In genomic region chr2:98477506-98477905, GRCh38 we compare ENCODE assay signal across 15 cellular contexts. TPM values are rescaled to one million over a fixed set of nuclear protein-coding genes. Genes with fewer than 3 reads are reported as not detected.
DNase-seq lines count a peak whose midpoint lies in the region; ATAC-seq and TF ChIP-seq lines count a peak whose summit lies in the region.
"Had no signal": no experiment of that assay in that cellular context is flagged by ENCODE, and none has a peak within 500 bp of the region (broad histone marks: within the 10 kb centered on the region; RNA-seq: fewer than 3 reads in every experiment).

No MANE protein-coding gene starts in this region.

- DNase-seq in CD14-positive monocyte (ENCODE audit: low spot score) (no peak), mesenteric fat pad (ENCODE audit: low spot score) (peak; percentile 60), left ventricle myocardium superior (no peak), middle frontal gyrus (ENCODE audit: extremely low spot score, low spot score) (no peak)
- no peak for DNase-seq in CD4-positive, alpha-beta memory T cell
- no peak for DNase-seq in activated T-helper 2 cell treated with anti-CD3 and anti-CD28 coated beads, Interferon-gamma antibody, Interleukin-2, Interleukin-4, amounts not matched to agents 10 μg/mL and 5 μg/mL and 100 μg/mL, durations not matched to agents 14 hours and 24 hours and 36 hours (ENCODE audit: low spot score)
- DNase-seq: AML-193; central memory CD4-positive, alpha-beta T cell; NCI-H1930; NCI-H345 had no signal

- no peak overlapping the region for H3K4me3 ChIP-seq in CD4-positive, alpha-beta memory T cell (ENCODE audit: low read length in 2 of 2)
- H3K4me3 ChIP-seq: esophagus muscularis mucosa, Peyer's patch, tibial nerve had no signal

- H3K36me3 ChIP-seq in CD4-positive, alpha-beta memory T cell (ENCODE audit: insufficient read depth, low read length), result no peaks in the 10 kb centered on the region
- H3K36me3 ChIP-seq: esophagus muscularis mucosa, Peyer's patch, tibial nerve had no signal

- H3K27me3 Mint-ChIP-seq in CD14-positive monocyte (ENCODE audit: low read depth in 3 of 3), result peaks cover 0 to 2% (median 0%) of the 10 kb centered on the region in 3 donors
- H3K27me3 Mint-ChIP-seq in CD4-positive, alpha-beta memory T cell, result no peaks in the 10 kb centered on the region
- no peaks in the 10 kb centered on the region for H3K27me3 Mint-ChIP-seq in activated T-helper 2 cell treated with anti-CD3 and anti-CD28 coated beads, Interferon-gamma antibody, Interleukin-2, Interleukin-4, amounts not matched to agents 10 μg/mL and 5 μg/mL and 100 μg/mL, durations not matched to agents 14 hours and 24 hours and 36 hours (ENCODE audit: low read depth)

- no peaks in the 10 kb centered on the region for H3K9me3 Mint-ChIP-seq in CD14-positive monocyte
- H3K9me3 Mint-ChIP-seq in CD4-positive, alpha-beta memory T cell, result peaks cover 0 to 2% (median 0%) of the 10 kb centered on the region in 8 donors
- H3K9me3 Mint-ChIP-seq in activated T-helper 2 cell treated with anti-CD3 and anti-CD28 coated beads, Interferon-gamma antibody, Interleukin-2, Interleukin-4, amounts not matched to agents 10 μg/mL and 5 μg/mL and 100 μg/mL, durations not matched to agents 14 hours and 24 hours and 36 hours, result no peaks in the 10 kb centered on the region

- peaks cover 30 to 35% of the 10 kb centered on the region in 2 donors for H3K36me3 Mint-ChIP-seq in CD14-positive monocyte
- peaks cover 5 to 7% of the 10 kb centered on the region in 2 donors for H3K36me3 Mint-ChIP-seq in CD4-positive, alpha-beta memory T cell
- H3K36me3 Mint-ChIP-seq in activated T-helper 2 cell treated with anti-CD3 and anti-CD28 coated beads, Interferon-gamma antibody, Interleukin-2, Interleukin-4, amounts not matched to agents 10 μg/mL and 5 μg/mL and 100 μg/mL, durations not matched to agents 14 hours and 24 hours and 36 hours (ENCODE audit: low read depth), result peaks cover 4% of the 10 kb centered on the region

- no peak for TF ChIP-seq CTCF in CD14-positive monocyte (IDR thresholded peaks at IDR 0.05)

- peaks cover 74% of the 10 kb centered on the region for H3K4me1 Mint-ChIP-seq in CD14-positive monocyte
- H3K4me1 Mint-ChIP-seq in CD4-positive, alpha-beta memory T cell, result peaks cover 85 to 100% (median 94%) of the 10 kb centered on the region in 4 donors
- H3K4me1 Mint-ChIP-seq in activated T-helper 2 cell treated with anti-CD3 and anti-CD28 coated beads, Interferon-gamma antibody, Interleukin-2, Interleukin-4, amounts not matched to agents 10 μg/mL and 5 μg/mL and 100 μg/mL, durations not matched to agents 14 hours and 24 hours and 36 hours (ENCODE audit: low read depth), result peaks cover 88% of the 10 kb centered on the region

- peaks cover 100% of the 10 kb centered on the region for H3K4me1 ChIP-seq in CD4-positive, alpha-beta memory T cell (ENCODE audit: insufficient read depth, low read length)

- H3K27ac Mint-ChIP-seq in CD14-positive monocyte, result peak overlapping the region in 5 of 7 donors; percentile 50 to 84 (median 75)
- H3K27ac Mint-ChIP-seq in CD4-positive, alpha-beta memory T cell, result peak overlapping the region in 6 of 7 donors; percentile 74 to 93 (median 82)
- peak overlapping the region; percentile 66 for H3K27ac Mint-ChIP-seq in activated T-helper 2 cell treated with anti-CD3 and anti-CD28 coated beads, Interferon-gamma antibody, Interleukin-2, Interleukin-4, amounts not matched to agents 10 μg/mL and 5 μg/mL and 100 μg/mL, durations not matched to agents 14 hours and 24 hours and 36 hours

- CTCF ChIA-PET in CD4-positive, alpha-beta memory T cell (lab: Charles Lee; ENCODE audit: partially characterized antibody), result interaction anchor here (1.1 to 7.1 kb wide), 3 partner anchors 11 to 31 kb away, joined by 3 to 46 read pairs (median 7); no protein-coding TSS in a partner anchor

- no peak overlapping the region for H3K27ac ChIP-seq in CD4-positive, alpha-beta memory T cell (ENCODE audit: low read depth, low read length)
- H3K27ac ChIP-seq: tibial nerve had no signal

- POLR2A ChIA-PET in CD4-positive, alpha-beta memory T cell (lab: Charles Lee; ENCODE audit: partially characterized antibody), result interaction anchor here (15.7 kb wide), 1 partner anchor 18 kb away, joined by 327 read pairs; no protein-coding TSS in a partner anchor

- H3K27me3 ChIP-seq in CD4-positive, alpha-beta memory T cell (ENCODE audit: insufficient read depth, low read length), result no peaks in the 10 kb centered on the region
- H3K27me3 ChIP-seq: esophagus muscularis mucosa, Peyer's patch, tibial nerve had no signal

- ATAC-seq in HG02798 (IDR thresholded peaks at IDR 0.05; ENCODE audit: poor library complexity, unreplicated experiment), result no peak
- ATAC-seq in left ventricle myocardium superior, result no peak
- ATAC-seq: activated CD4-positive, CD25-positive, alpha-beta regulatory T cell treated with anti-CD3 and anti-CD28 coated beads, Interleukin-2, amount 50 U/mL, for 24 hours had no signal

- no peaks in the 10 kb centered on the region for H3K9me3 ChIP-seq in CD4-positive, alpha-beta memory T cell (ENCODE audit: control insufficient read depth in 1 of 2, low read length in 2 of 2)
- H3K9me3 ChIP-seq: esophagus muscularis mucosa, Peyer's patch, tibial nerve had no signal

- H3K4me3 Mint-ChIP-seq in CD14-positive monocyte, result peak overlapping the region in 1 of 2 donors; percentile 9
- H3K4me3 Mint-ChIP-seq in CD4-positive, alpha-beta memory T cell, result peak overlapping the region in 7 of 8 donors; percentile 35 to 76 (median 57)
- H3K4me3 Mint-ChIP-seq in activated T-helper 2 cell treated with anti-CD3 and anti-CD28 coated beads, Interferon-gamma antibody, Interleukin-2, Interleukin-4, amounts not matched to agents 10 μg/mL and 5 μg/mL and 100 μg/mL, durations not matched to agents 14 hours and 24 hours and 36 hours (ENCODE audit: low read depth), result peak overlapping the region; percentile 18

- intact Hi-C loops in CD14-positive monocyte (cut with micrococcal nuclease) (no loop called here), left ventricle myocardium superior (cut with micrococcal nuclease) (no loop called here)
- intact Hi-C loops in CD4-positive, alpha-beta memory T cell (cut with micrococcal nuclease), result no loop called here
- intact Hi-C loops in activated T-helper 2 cell treated with anti-CD3 and anti-CD28 coated beads, Interferon-gamma antibody, Interleukin-2, Interleukin-4, amounts not matched to agents 10 μg/mL and 5 μg/mL and 100 μg/mL, durations not matched to agents 14 hours and 24 hours and 36 hours (cut with micrococcal nuclease), result no loop called here

RNA-seq across cellular contexts. Expression of gene INPP4A, which starts 32.8 kb away (rescaled TPM):
- polyA plus RNA-seq in CD14-positive monocyte, result 10 to 100 TPM; 13.7 to 20.7 TPM
- total RNA-seq in CD4-positive, alpha-beta memory T cell, result 100 to 1,000 TPM; 133 TPM
- polyA plus RNA-seq in CD4-positive, alpha-beta memory T cell, result 10 to 100 TPM; 30.5 to 50.7 TPM
- 35.9 and 40.2 TPM in 2 replicates for total RNA-seq in activated T-helper 2 cell treated with anti-CD3 and anti-CD28 coated beads, Interferon-gamma antibody, Interleukin-2, Interleukin-4, amounts not matched to agents 10 μg/mL and 5 μg/mL and 100 μg/mL, durations not matched to agents 14 hours and 24 hours and 36 hours
- total RNA-seq in mesenteric fat pad (30.3 TPM), left ventricle myocardium superior (16.3 TPM)
